Comparison of ENCODE assay signal across 8 cellular contexts in the genomic region with DNA sequence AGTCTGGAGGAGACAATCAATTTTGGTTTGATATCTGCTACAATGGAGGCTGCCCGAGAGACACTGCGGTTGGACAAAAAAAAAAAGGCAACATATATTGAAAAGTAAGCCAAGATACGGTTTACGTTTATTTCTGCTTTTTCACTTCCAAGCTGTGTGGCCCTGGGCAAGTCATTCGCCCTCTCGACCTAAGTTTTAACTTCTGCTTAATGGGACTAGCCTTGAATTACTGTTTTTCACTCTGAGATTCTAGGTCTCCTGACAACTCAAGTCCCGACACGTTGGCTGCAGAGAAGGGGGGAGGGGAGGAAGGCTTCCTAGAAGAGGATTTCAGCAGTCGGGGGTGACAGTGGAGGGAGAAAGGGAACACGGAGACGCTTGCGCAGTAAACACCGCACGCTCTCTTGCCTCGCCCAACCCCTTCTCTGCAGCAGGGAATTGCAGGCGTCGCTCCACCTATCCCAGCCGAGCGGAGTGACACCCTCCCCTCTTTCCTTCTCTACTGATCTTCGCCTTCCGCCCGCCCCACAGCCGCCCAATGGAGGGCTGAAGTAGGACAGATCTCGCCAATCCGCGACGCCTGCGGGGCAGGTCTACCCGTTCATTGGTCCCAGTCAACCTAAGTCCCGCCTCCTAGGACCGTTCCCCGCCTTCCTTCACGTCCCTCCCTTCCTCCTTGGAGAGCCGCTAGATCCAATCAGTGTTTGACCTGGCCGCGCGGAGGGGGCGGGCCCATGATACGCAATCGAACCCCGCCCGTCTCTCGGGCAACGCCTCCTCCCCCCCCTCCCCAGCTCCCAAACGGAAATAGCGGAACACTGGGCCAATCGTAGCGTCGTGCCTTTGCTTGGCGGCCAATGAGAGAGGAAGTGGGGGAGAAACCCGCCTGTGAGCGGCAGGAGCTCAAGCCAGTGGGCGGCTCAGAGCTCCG. TPM values are rescaled to one million over a fixed set of nuclear protein-coding genes. Genes with fewer than 3 reads are reported as not detected.
A peak's percentile ranks its signal among the peaks of the same experiment; 100 is the strongest.
DNase-seq lines count a peak whose midpoint lies in the region; ATAC-seq and TF ChIP-seq lines count a peak whose summit lies in the region.

No MANE protein-coding gene starts in this region.

- H3K27ac ChIP-seq in spleen: peak overlapping the region; percentile 82 to 96 (median 92)

- TF ChIP-seq CTCF in AG10803 (conservative IDR thresholded peaks at IDR 0.05; ENCODE audit: low read length) (no peak), spleen (IDR thresholded peaks at IDR 0.05 in 8 of 11, conservative IDR thresholded peaks at IDR 0.05 in 3 of 11) (peak in 6 of 11 experiments; percentile 2 to 42 (median 22))

- H3K4me3 ChIP-seq in AG10803 (ENCODE audit: low read length): peak overlapping the region; percentile 58
- H3K4me3 ChIP-seq in spleen: peak overlapping the region; percentile 61 to 85 (median 74)

- no peaks in the 10 kb centered on the region for H3K27me3 ChIP-seq in spleen (replicated peaks in 1 of 7)

- peak; percentile 100 for DNase-seq in AG10803 (ENCODE audit: low read depth)
- peak; percentile 98 for DNase-seq in NCI-H345 treated with DMSO at 0.1 percent for 48 hours (lab: John Stamatoyannopoulos, UW; ENCODE audit: unreplicated experiment)
- peak; percentile 99 for DNase-seq in activated CD4-positive, CD25-positive, alpha-beta regulatory T cell treated with anti-CD3 and anti-CD28 coated beads, Interleukin-2, amount 50 U/mL, for 16 hours (ENCODE audit: low read depth, low spot score)
- peak; percentile 93 to 99 for DNase-seq in central memory CD8-positive, alpha-beta T cell (ENCODE audit: low spot score in 2 of 2)
- DNase-seq in iris pigment epithelial cell (ENCODE audit: low read depth): peak; percentile 100
- DNase-seq in spleen: peak; percentile 98

- H3K36me3 ChIP-seq in spleen: peaks cover 0 to 16% (median 0%) of the 10 kb centered on the region in 6 donors

- peaks cover 16 to 55% (median 38%) of the 10 kb centered on the region in 6 donors for H3K4me1 ChIP-seq in spleen

- H3K9me3 ChIP-seq in spleen: no peaks in the 10 kb centered on the region

- H3K4me1 Mint-ChIP-seq in central memory CD8-positive, alpha-beta T cell: peaks cover 31% of the 10 kb centered on the region

- peaks cover 8% of the 10 kb centered on the region for H3K36me3 Mint-ChIP-seq in central memory CD8-positive, alpha-beta T cell (ENCODE audit: insufficient read depth)

- peak in 1 of 3 donors; percentile 27 for TF ChIP-seq POLR2A in spleen (IDR thresholded peaks at IDR 0.05)

- peak overlapping the region; percentile 77 for H3K4me3 Mint-ChIP-seq in central memory CD8-positive, alpha-beta T cell

- intact Hi-C loops in spleen (cut with DNase I; ENCODE audit: low total_unique reads): no loop called here

- no peaks in the 10 kb centered on the region for H3K9me3 Mint-ChIP-seq in central memory CD8-positive, alpha-beta T cell

- peak; percentile 93 for ATAC-seq in GM19035 (IDR thresholded peaks at IDR 0.05; ENCODE audit: unreplicated experiment)
- peak; percentile 92 for ATAC-seq in HG03342 (IDR thresholded peaks at IDR 0.05; ENCODE audit: unreplicated experiment)
- peak; percentile 92 for ATAC-seq in central memory CD8-positive, alpha-beta T cell (replicated peaks; ENCODE audit: extremely low read depth, poor library complexity, severe bottlenecking)

- 1 to 2% (median 1%) methylated on average over 41 to 54 of the region's 54 CpGs for WGBS in spleen, 5 donors

- H3K27ac Mint-ChIP-seq in central memory CD8-positive, alpha-beta T cell (ENCODE audit: low read depth): peak overlapping the region; percentile 90

- H3K27me3 Mint-ChIP-seq in central memory CD8-positive, alpha-beta T cell: no peaks in the 10 kb centered on the region

RNA-seq across cellular contexts. Expression of a gene that starts 0.5 kb away (rescaled TPM):
- total RNA-seq in spleen: 100 to 1,000 TPM in 3 of 7 donors, 10 to 100 TPM in 4; 79.8 to 108 (median 95.4) TPM
- polyA plus RNA-seq in spleen: 10 to 100 TPM; 18.1 to 43.6 (median 19.0) TPM

RNA-seq across cellular contexts. Expression of a gene that starts 3.2 kb away (rescaled TPM):
- 1 to 10 TPM in 1 of 7 donors, under 1 TPM in 2, not detected in 4; 0.37 to 2.1 (median 0.92) TPM for total RNA-seq in spleen
- 1 to 10 TPM in 1 of 3 donors, under 1 TPM in 2; 0.26 to 1.0 (median 0.85) TPM for polyA plus RNA-seq in spleen

RNA-seq across cellular contexts. Expression of a gene that starts 46.8 kb away (rescaled TPM):
- 10 to 100 TPM; 10.7 to 22.1 (median 15.1) TPM for total RNA-seq in spleen
- polyA plus RNA-seq in spleen: 10 to 100 TPM; 16.7 to 20.3 (median 16.9) TPM

RNA-seq across cellular contexts. Expression of a gene that starts 51.8 kb away (rescaled TPM):
- total RNA-seq in spleen: 10 to 100 TPM; 29.4 to 61.0 (median 50.7) TPM
- polyA plus RNA-seq in spleen: 10 to 100 TPM; 26.6 to 42.7 (median 35.3) TPM

Comparison
In these comparisons a context has a peak if more than half of its experiments do, and no peak if none do; other contexts are left out.
1. Peak in every context shown above with its lines: DNase-seq, ATAC-seq, H3K4me3 ChIP-seq and H3K27ac ChIP-seq.